ENCODE assay signal across 26 cellular contexts in genomic region chr19:3313199-3313575, GRCh38.
"Had no signal": no experiment of that assay in that cellular context is flagged by ENCODE, and none has a peak within 500 bp of the region (broad histone marks: within the 10 kb centered on the region; RNA-seq: fewer than 3 reads in every experiment).

No MANE protein-coding gene starts in this region.

- H3K27ac Mint-ChIP-seq: activated CD4-positive, alpha-beta memory T cell treated with anti-CD3 and anti-CD28 coated beads, Interleukin-2, amount 10 ng/mL, durations not matched to agents 7 days and 5 days; activated CD4-positive, alpha-beta T cell treated with anti-CD3 and anti-CD28 coated beads, Interleukin-2, amount 10 ng/mL, durations not matched to agents 7 days and 5 days; activated naive CD4-positive, alpha-beta T cell treated with anti-CD3 and anti-CD28 coated beads, Interleukin-2, amount 10 ng/mL, durations not matched to agents 7 days and 5 days; activated naive CD4-positive, alpha-beta T cell treated with anti-CD3 and anti-CD28 coated beads, Interleukin-2, amount 50 U/mL, for 72 hours; activated naive CD8-positive, alpha-beta T cell treated with anti-CD3 and anti-CD28 coated beads, Interleukin-2, amount 10 ng/mL, durations not matched to agents 7 days and 5 days; activated T-cell treated with anti-CD3 and anti-CD28 coated beads, Interleukin-2, amount 50 U/mL, for 24 hours; activated T-cell treated with anti-CD3 and anti-CD28 coated beads, Interleukin-2, amount 50 U/mL, for 72 hours; brain had no signal

- H3K9me3 Mint-ChIP-seq: activated CD4-positive, alpha-beta memory T cell treated with anti-CD3 and anti-CD28 coated beads, Interleukin-2, amount 10 ng/mL, durations not matched to agents 7 days and 5 days; activated CD4-positive, alpha-beta T cell treated with anti-CD3 and anti-CD28 coated beads, Interleukin-2, amount 10 ng/mL, durations not matched to agents 7 days and 5 days; activated naive CD4-positive, alpha-beta T cell treated with anti-CD3 and anti-CD28 coated beads, Interleukin-2, amount 10 ng/mL, durations not matched to agents 7 days and 5 days; activated naive CD8-positive, alpha-beta T cell treated with anti-CD3 and anti-CD28 coated beads, Interleukin-2, amount 10 ng/mL, durations not matched to agents 7 days and 5 days; activated T-cell treated with anti-CD3 and anti-CD28 coated beads, Interleukin-2, amount 50 U/mL, for 24 hours; activated T-cell treated with anti-CD3 and anti-CD28 coated beads, Interleukin-2, amount 50 U/mL, for 72 hours had no signal

- H3K36me3 ChIP-seq: ascending aorta, breast epithelium, cardiac muscle cell, colonic mucosa had no signal

- H3K4me1 ChIP-seq: ascending aorta, breast epithelium, colonic mucosa had no signal

- H3K4me3 Mint-ChIP-seq: activated CD4-positive, alpha-beta memory T cell treated with anti-CD3 and anti-CD28 coated beads, Interleukin-2, amount 10 ng/mL, durations not matched to agents 7 days and 5 days; activated CD4-positive, alpha-beta T cell treated with anti-CD3 and anti-CD28 coated beads, Interleukin-2, amount 10 ng/mL, durations not matched to agents 7 days and 5 days; activated naive CD4-positive, alpha-beta T cell treated with anti-CD3 and anti-CD28 coated beads, Interleukin-2, amount 10 ng/mL, durations not matched to agents 7 days and 5 days; activated naive CD8-positive, alpha-beta T cell treated with anti-CD3 and anti-CD28 coated beads, Interleukin-2, amount 10 ng/mL, durations not matched to agents 7 days and 5 days; activated T-cell treated with anti-CD3 and anti-CD28 coated beads, Interleukin-2, amount 50 U/mL, for 24 hours; activated T-cell treated with anti-CD3 and anti-CD28 coated beads, Interleukin-2, amount 50 U/mL, for 72 hours; brain had no signal

- H3K27ac ChIP-seq: ascending aorta, breast epithelium, cardiac muscle cell, colonic mucosa had no signal

- H3K4me1 Mint-ChIP-seq: activated CD4-positive, alpha-beta memory T cell treated with anti-CD3 and anti-CD28 coated beads, Interleukin-2, amount 10 ng/mL, durations not matched to agents 7 days and 5 days; activated CD4-positive, alpha-beta T cell treated with anti-CD3 and anti-CD28 coated beads, Interleukin-2, amount 10 ng/mL, durations not matched to agents 7 days and 5 days; activated naive CD4-positive, alpha-beta T cell treated with anti-CD3 and anti-CD28 coated beads, Interleukin-2, amount 10 ng/mL, durations not matched to agents 7 days and 5 days; activated naive CD8-positive, alpha-beta T cell treated with anti-CD3 and anti-CD28 coated beads, Interleukin-2, amount 10 ng/mL, durations not matched to agents 7 days and 5 days; brain had no signal

- H3K36me3 Mint-ChIP-seq: activated naive CD4-positive, alpha-beta T cell treated with anti-CD3 and anti-CD28 coated beads, Interleukin-2, amount 10 ng/mL, durations not matched to agents 7 days and 5 days; activated naive CD4-positive, alpha-beta T cell treated with anti-CD3 and anti-CD28 coated beads, Interleukin-2, amount 50 U/mL, for 72 hours; activated naive CD8-positive, alpha-beta T cell treated with anti-CD3 and anti-CD28 coated beads, Interleukin-2, amount 10 ng/mL, durations not matched to agents 7 days and 5 days; brain had no signal

- DNase-seq: activated CD4-positive, alpha-beta memory T cell treated with anti-CD3 and anti-CD28 coated beads, Interleukin-2, amount 10 ng/mL, durations not matched to agents 7 days and 5 days; activated CD4-positive, alpha-beta T cell treated with anti-CD3 and anti-CD28 coated beads for 1 hour; activated CD4-positive, alpha-beta T cell treated with anti-CD3 and anti-CD28 coated beads for 4 hours; activated CD4-positive, alpha-beta T cell treated with anti-CD3 and anti-CD28 coated beads, Interleukin-2, amount 10 ng/mL, durations not matched to agents 7 days and 5 days; activated CD4-positive, alpha-beta T cell treated with anti-CD3 and anti-CD28 coated beads, Interleukin-2, amount 50 U/mL, for 4 hours; activated CD8-positive, alpha-beta memory T cell treated with anti-CD3 and anti-CD28 coated beads, Interleukin-2, amount 50 U/mL, for 48 hours; activated gamma-delta T cell; activated naive CD4-positive, alpha-beta T cell; activated naive CD4-positive, alpha-beta T cell treated with anti-CD3 and anti-CD28 coated beads, Interleukin-2, amount 10 ng/mL, durations not matched to agents 7 days and 5 days; activated naive CD8-positive, alpha-beta T cell treated with anti-CD3 and anti-CD28 coated beads, Interleukin-2, amount 10 ng/mL, durations not matched to agents 7 days and 5 days; activated T-cell treated with anti-CD3 and anti-CD28 coated beads for 4 hours; activated T-cell treated with anti-CD3 and anti-CD28 coated beads, Interleukin-2, amount 50 U/mL, for 24 hours; activated T-cell treated with anti-CD3 and anti-CD28 coated beads, Interleukin-2, amount 50 U/mL, for 72 hours; central memory CD4-positive, alpha-beta T cell; cerebellar nuclear complex; colonic mucosa; effector CD8-positive, alpha-beta T cell; foreskin fibroblast; head of caudate nucleus; T-helper 2 cell had no signal

- H3K4me3 ChIP-seq: ascending aorta, breast epithelium, cardiac muscle cell, colonic mucosa had no signal

- ATAC-seq: activated naive CD4-positive, alpha-beta T cell treated with anti-CD3 and anti-CD28 coated beads, Interleukin-2, amount 50 U/mL, for 72 hours; activated T-cell treated with anti-CD3 and anti-CD28 coated beads, Interleukin-2, amount 50 U/mL, for 72 hours; esophagus mucosa had no signal

- H3K9me3 ChIP-seq: ascending aorta, breast epithelium, colonic mucosa had no signal
